Comparison of ENCODE assay signal across 8 cellular contexts in the genomic region with DNA sequence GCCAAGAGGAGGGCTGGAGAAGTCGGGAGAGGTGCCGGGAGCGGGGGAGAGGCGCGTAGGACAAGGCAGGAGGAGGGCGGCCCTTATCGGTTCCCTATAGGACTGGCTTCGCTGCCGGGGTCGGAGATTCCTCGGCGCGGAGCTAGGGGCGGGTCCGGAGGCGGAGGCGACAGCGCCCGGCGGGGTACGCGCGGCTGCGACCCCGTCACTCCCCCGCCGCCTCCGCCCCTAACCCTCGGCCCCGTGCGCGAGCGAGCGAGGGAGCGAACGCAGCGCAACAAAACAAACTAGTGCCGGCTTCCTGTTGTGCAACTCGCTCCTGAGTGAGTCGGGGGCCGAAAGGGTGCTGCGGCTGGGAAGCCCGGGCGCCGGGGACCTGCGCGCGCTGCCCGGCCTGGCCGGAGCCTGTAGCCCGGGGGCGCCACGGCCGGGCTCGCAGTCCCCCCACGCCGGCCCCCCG. TPM values are rescaled to one million over a fixed set of nuclear protein-coding genes. Genes with fewer than 3 reads are reported as not detected.
DNase-seq lines count a peak whose midpoint lies in the region; ATAC-seq, FAIRE-seq and TF ChIP-seq lines count a peak whose summit lies in the region.

No MANE protein-coding gene starts in this region.

- FAIRE-seq in RCC 7860 (lab: Jason Lieb, UNC): no peak

- TF ChIP-seq CTCF in osteoblast (IDR thresholded peaks at IDR 0.05; ENCODE audit: extremely low read depth, low read depth, low read length): no peak

- DNase-seq in A172 (ENCODE audit: low spot score): peak; percentile 32
- DNase-seq in RCC 7860 (ENCODE audit: low spot score): peak; percentile 43
- DNase-seq in activated naive CD8-positive, alpha-beta T cell treated with anti-CD3 and anti-CD28 coated beads, Interleukin-2, amount 50 U/mL, for 24 hours: peak; percentile 45
- peak; percentile 79 for DNase-seq in Right ventricle myocardium inferior (ENCODE audit: missing footprints)
- peak; percentile 65 for DNase-seq in osteoblast (ENCODE audit: insufficient read length, low spot score, missing footprints)
- DNase-seq in cerebellar nuclear complex (lab: John Stamatoyannopoulos, UW): no peak

- intact Hi-C loops in Right ventricle myocardium inferior (cut with DNase I): no loop called here

- H3K27ac Mint-ChIP-seq in activated naive CD8-positive, alpha-beta T cell treated with anti-CD3 and anti-CD28 coated beads, Interleukin-2, amount 50 U/mL, for 24 hours: peak overlapping the region; percentile 88

- H3K79me2 ChIP-seq in osteoblast (ENCODE audit: insufficient read depth, low read length): peaks cover 35% of the 10 kb centered on the region

- peaks cover 31% of the 10 kb centered on the region for H3K27me3 Mint-ChIP-seq in activated naive CD8-positive, alpha-beta T cell treated with anti-CD3 and anti-CD28 coated beads, Interleukin-2, amount 50 U/mL, for 24 hours

- H3K4me3 ChIP-seq in osteoblast (ENCODE audit: insufficient read depth, low read length): peak overlapping the region; percentile 84

- H3K4me2 ChIP-seq in osteoblast (ENCODE audit: insufficient read depth, low read length): peak overlapping the region; percentile 96

- H4K20me1 ChIP-seq in osteoblast (ENCODE audit: insufficient read depth, low read length): no peaks in the 10 kb centered on the region

- peak overlapping the region; percentile 99 for H3K27ac ChIP-seq in osteoblast (ENCODE audit: low read depth, low read length)

- no peaks in the 10 kb centered on the region for H3K36me3 Mint-ChIP-seq in activated naive CD8-positive, alpha-beta T cell treated with anti-CD3 and anti-CD28 coated beads, Interleukin-2, amount 50 U/mL, for 24 hours (ENCODE audit: low read depth)

- H3K4me3 Mint-ChIP-seq in activated naive CD8-positive, alpha-beta T cell treated with anti-CD3 and anti-CD28 coated beads, Interleukin-2, amount 50 U/mL, for 24 hours: peak overlapping the region; percentile 94

- H2AFZ ChIP-seq in osteoblast (ENCODE audit: low read length): peak overlapping the region; percentile 74

- peaks cover 61% of the 10 kb centered on the region for H3K4me1 ChIP-seq in osteoblast (ENCODE audit: insufficient read depth, low read length)

- H3K9me3 ChIP-seq in osteoblast (ENCODE audit: low read depth, low read length): no peaks in the 10 kb centered on the region

- H3K4me1 Mint-ChIP-seq in activated naive CD8-positive, alpha-beta T cell treated with anti-CD3 and anti-CD28 coated beads, Interleukin-2, amount 50 U/mL, for 24 hours: peaks cover 73% of the 10 kb centered on the region

- H3K27me3 ChIP-seq in osteoblast (ENCODE audit: insufficient read depth, low read length): no peaks in the 10 kb centered on the region

- H3K9me3 Mint-ChIP-seq in activated naive CD8-positive, alpha-beta T cell treated with anti-CD3 and anti-CD28 coated beads, Interleukin-2, amount 50 U/mL, for 24 hours: no peaks in the 10 kb centered on the region

- ATAC-seq in GM18502 (IDR thresholded peaks at IDR 0.05; ENCODE audit: poor library complexity, unreplicated experiment) (peak; percentile 55), HG03066 (IDR thresholded peaks at IDR 0.05; ENCODE audit: low read depth, unreplicated experiment) (peak; percentile 42), Right ventricle myocardium inferior (peak; percentile 45)
- peak; percentile 10 for ATAC-seq in activated naive CD8-positive, alpha-beta T cell treated with anti-CD3 and anti-CD28 coated beads, Interleukin-2, amount 50 U/mL, for 24 hours

- no peaks in the 10 kb centered on the region for H3K36me3 ChIP-seq in osteoblast (ENCODE audit: insufficient read depth, low read length)

RNA-seq across cellular contexts. Expression of a gene that starts 2.0 kb away (rescaled TPM):
- 8.7 and 12.7 TPM in 2 replicates for total RNA-seq in A172 (2014; rRNA removed; shearing (Covaris generic))
- 9.4 TPM for total RNA-seq in Right ventricle myocardium inferior
- total RNA-seq in osteoblast: 55.4 and 80.0 TPM in 2 replicates

Comparison
In these comparisons a context has a peak if more than half of its experiments do, and no peak if none do; other contexts are left out.
1. DNase-seq: peak in A172 (single experiment), RCC 7860 (single experiment), activated naive CD8-positive, alpha-beta T cell treated with anti-CD3 and anti-CD28 coated beads, Interleukin-2, amount 50 U/mL, for 24 hours (single experiment), Right ventricle myocardium inferior (single experiment) and osteoblast (single experiment); none in cerebellar nuclear complex (0 of 2).
2. Peak in every context shown above with its lines, with median percentiles within 50 percentile points of each other: ATAC-seq.